Comparison of ENCODE assay signal across 1 cellular context in the genomic region with DNA sequence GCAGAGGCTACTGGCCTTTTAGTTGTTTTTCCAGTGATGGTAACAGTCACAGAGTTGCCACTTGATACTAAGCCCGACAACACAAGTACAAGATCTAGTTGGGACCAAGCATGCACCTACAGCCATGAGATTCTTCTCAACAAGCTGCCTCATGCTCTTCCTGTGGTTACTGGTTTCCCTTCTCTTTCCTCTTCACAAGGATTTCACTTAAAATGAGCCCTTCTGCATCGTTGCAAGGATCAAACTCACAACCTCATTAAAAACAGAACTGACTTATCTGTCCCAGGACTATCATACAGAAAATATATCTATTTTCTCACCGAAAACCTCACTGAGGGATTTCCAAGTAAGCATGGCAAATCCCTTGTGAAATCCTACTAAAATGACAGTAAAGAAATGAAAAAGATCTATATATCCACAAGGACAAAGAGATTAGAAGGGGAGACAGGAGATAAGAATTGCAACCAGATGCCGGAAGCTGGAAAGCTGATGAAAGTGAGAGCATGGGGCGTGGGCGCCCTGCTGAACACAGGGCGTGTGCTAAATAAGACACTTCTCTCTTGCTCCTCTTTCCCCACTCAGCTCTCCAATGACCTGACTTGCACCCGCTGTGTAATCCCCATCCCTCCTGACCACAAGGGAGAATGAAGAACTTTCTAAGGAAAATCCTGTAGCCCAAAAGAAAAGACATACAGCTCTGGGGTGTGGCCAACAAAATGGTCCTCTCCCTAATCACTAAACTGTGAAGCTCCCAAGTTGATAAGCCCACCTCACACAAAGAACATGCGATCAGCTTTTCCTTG.
TF ChIP-seq lines count a peak whose summit lies in the region.

No MANE protein-coding gene starts in this region.

TF ChIP-seq in K562, 482 proteins besides CTCF, POLR2A, EP300 and RAD21 (continued from another document and continues in another):
- TF ChIP-seq, protein P1, sequence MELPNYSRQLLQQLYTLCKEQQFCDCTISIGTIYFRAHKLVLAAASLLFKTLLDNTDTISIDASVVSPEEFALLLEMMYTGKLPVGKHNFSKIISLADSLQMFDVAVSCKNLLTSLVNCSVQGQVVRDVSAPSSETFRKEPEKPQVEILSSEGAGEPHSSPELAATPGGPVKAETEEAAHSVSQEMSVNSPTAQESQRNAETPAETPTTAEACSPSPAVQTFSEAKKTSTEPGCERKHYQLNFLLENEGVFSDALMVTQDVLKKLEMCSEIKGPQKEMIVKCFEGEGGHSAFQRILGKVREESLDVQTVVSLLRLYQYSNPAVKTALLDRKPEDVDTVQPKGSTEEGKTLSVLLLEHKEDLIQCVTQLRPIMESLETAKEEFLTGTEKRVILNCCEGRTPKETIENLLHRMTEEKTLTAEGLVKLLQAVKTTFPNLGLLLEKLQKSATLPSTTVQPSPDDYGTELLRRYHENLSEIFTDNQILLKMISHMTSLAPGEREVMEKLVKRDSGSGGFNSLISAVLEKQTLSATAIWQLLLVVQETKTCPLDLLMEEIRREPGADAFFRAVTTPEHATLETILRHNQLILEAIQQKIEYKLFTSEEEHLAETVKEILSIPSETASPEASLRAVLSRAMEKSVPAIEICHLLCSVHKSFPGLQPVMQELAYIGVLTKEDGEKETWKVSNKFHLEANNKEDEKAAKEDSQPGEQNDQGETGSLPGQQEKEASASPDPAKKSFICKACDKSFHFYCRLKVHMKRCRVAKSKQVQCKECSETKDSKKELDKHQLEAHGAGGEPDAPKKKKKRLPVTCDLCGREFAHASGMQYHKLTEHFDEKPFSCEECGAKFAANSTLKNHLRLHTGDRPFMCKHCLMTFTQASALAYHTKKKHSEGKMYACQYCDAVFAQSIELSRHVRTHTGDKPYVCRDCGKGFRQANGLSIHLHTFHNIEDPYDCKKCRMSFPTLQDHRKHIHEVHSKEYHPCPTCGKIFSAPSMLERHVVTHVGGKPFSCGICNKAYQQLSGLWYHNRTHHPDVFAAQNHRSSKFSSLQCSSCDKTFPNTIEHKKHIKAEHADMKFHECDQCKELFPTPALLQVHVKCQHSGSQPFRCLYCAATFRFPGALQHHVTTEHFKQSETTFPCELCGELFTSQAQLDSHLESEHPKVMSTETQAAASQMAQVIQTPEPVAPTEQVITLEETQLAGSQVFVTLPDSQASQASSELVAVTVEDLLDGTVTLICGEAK (IDR thresholded peaks at IDR 0.05): no peak
- TF ChIP-seq, protein P1 (CRISPR knock-in tag; IDR thresholded peaks at IDR 0.05): no peak
- TF ChIP-seq CXXC5 (CRISPR knock-in tag; IDR thresholded peaks at IDR 0.05): peak; percentile 74
- no peak for TF ChIP-seq MYNN (IDR thresholded peaks at IDR 0.05)
- no peak for TF ChIP-seq MYNN (CRISPR knock-in tag; IDR thresholded peaks at IDR 0.05)
- TF ChIP-seq RBFOX2 (IDR thresholded peaks at IDR 0.05; ENCODE audit: low read depth, low read length): peak; percentile 47
- TF ChIP-seq TBL1XR1 (IDR thresholded peaks at IDR 0.05; ENCODE audit: low read length in 2 of 2): peak in 1 of 2 experiments; percentile 81; a peak in 2 of 4 replicates
- TF ChIP-seq CBFA2T3 (IDR thresholded peaks at IDR 0.05): peak; percentile 92
- TF ChIP-seq, protein P2, sequence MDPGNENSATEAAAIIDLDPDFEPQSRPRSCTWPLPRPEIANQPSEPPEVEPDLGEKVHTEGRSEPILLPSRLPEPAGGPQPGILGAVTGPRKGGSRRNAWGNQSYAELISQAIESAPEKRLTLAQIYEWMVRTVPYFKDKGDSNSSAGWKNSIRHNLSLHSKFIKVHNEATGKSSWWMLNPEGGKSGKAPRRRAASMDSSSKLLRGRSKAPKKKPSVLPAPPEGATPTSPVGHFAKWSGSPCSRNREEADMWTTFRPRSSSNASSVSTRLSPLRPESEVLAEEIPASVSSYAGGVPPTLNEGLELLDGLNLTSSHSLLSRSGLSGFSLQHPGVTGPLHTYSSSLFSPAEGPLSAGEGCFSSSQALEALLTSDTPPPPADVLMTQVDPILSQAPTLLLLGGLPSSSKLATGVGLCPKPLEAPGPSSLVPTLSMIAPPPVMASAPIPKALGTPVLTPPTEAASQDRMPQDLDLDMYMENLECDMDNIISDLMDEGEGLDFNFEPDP (CRISPR knock-in tag; IDR thresholded peaks at IDR 0.05): no peak
- peak; percentile 84 for TF ChIP-seq NCOA1 (IDR thresholded peaks at IDR 0.05; ENCODE audit: low read depth)
- TF ChIP-seq ETV1 (tag; conservative IDR thresholded peaks at IDR 0.05; ENCODE audit: low read depth): peak; percentile 96
- TF ChIP-seq, protein P3, sequence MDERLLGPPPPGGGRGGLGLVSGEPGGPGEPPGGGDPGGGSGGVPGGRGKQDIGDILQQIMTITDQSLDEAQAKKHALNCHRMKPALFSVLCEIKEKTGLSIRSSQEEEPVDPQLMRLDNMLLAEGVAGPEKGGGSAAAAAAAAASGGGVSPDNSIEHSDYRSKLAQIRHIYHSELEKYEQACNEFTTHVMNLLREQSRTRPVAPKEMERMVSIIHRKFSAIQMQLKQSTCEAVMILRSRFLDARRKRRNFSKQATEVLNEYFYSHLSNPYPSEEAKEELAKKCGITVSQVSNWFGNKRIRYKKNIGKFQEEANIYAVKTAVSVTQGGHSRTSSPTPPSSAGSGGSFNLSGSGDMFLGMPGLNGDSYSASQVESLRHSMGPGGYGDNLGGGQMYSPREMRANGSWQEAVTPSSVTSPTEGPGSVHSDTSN (CRISPR knock-in tag; IDR thresholded peaks at IDR 0.05; ENCODE audit: low read depth): no peak
- TF ChIP-seq, protein P3 (tag; conservative IDR thresholded peaks at IDR 0.05; ENCODE audit: low read depth): peak; percentile 84
- TF ChIP-seq CEBPG (CRISPR knock-in tag; IDR thresholded peaks at IDR 0.05): peak; percentile 68; the same call in 1 of the 2 replicates
- peak; percentile 85 to 89 for TF ChIP-seq CEBPG (tag; conservative IDR thresholded peaks at IDR 0.05 in 1 of 2, IDR thresholded peaks at IDR 0.05 in 1 of 2)
- peak; percentile 94 for TF ChIP-seq EGR1 (conservative IDR thresholded peaks at IDR 0.05)
- TF ChIP-seq ETS2 (tag; IDR thresholded peaks at IDR 0.05; ENCODE audit: borderline replicate concordance, poor library complexity, severe bottlenecking): no peak
- TF ChIP-seq ZNF644 (tag; IDR thresholded peaks at IDR 0.05; ENCODE audit: low read depth): 0 out of 2 replicates have a peak, but pooled peaks have one; percentile 67
- TF ChIP-seq, protein P4, sequence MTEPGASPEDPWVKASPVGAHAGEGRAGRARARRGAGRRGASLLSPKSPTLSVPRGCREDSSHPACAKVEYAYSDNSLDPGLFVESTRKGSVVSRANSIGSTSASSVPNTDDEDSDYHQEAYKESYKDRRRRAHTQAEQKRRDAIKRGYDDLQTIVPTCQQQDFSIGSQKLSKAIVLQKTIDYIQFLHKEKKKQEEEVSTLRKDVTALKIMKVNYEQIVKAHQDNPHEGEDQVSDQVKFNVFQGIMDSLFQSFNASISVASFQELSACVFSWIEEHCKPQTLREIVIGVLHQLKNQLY (CRISPR knock-in tag; conservative IDR thresholded peaks at IDR 0.05): no peak
- no peak for TF ChIP-seq CBX2 (IDR thresholded peaks at IDR 0.05; ENCODE audit: insufficient read depth, low read length, poor library complexity, severe bottlenecking)
- TF ChIP-seq SLC30A9 (CRISPR knock-in tag; IDR thresholded peaks at IDR 0.05): no peak
- no peak for TF ChIP-seq SMC3 (conservative IDR thresholded peaks at IDR 0.05; ENCODE audit: insufficient read depth, low read depth, low read length)
- TF ChIP-seq, protein P5, sequence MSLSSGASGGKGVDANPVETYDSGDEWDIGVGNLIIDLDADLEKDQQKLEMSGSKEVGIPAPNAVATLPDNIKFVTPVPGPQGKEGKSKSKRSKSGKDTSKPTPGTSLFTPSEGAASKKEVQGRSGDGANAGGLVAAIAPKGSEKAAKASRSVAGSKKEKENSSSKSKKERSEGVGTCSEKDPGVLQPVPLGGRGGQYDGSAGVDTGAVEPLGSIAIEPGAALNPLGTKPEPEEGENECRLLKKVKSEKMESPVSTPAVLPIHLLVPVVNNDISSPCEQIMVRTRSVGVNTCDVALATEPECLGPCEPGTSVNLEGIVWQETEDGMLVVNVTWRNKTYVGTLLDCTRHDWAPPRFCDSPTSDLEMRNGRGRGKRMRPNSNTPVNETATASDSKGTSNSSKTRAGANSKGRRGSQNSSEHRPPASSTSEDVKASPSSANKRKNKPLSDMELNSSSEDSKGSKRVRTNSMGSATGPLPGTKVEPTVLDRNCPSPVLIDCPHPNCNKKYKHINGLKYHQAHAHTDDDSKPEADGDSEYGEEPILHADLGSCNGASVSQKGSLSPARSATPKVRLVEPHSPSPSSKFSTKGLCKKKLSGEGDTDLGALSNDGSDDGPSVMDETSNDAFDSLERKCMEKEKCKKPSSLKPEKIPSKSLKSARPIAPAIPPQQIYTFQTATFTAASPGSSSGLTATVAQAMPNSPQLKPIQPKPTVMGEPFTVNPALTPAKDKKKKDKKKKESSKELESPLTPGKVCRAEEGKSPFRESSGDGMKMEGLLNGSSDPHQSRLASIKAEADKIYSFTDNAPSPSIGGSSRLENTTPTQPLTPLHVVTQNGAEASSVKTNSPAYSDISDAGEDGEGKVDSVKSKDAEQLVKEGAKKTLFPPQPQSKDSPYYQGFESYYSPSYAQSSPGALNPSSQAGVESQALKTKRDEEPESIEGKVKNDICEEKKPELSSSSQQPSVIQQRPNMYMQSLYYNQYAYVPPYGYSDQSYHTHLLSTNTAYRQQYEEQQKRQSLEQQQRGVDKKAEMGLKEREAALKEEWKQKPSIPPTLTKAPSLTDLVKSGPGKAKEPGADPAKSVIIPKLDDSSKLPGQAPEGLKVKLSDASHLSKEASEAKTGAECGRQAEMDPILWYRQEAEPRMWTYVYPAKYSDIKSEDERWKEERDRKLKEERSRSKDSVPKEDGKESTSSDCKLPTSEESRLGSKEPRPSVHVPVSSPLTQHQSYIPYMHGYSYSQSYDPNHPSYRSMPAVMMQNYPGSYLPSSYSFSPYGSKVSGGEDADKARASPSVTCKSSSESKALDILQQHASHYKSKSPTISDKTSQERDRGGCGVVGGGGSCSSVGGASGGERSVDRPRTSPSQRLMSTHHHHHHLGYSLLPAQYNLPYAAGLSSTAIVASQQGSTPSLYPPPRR (CRISPR knock-in tag; IDR thresholded peaks at IDR 0.05; ENCODE audit: borderline replicate concordance): no peak
- TF ChIP-seq MAZ (CRISPR knock-in tag; conservative IDR thresholded peaks at IDR 0.05 in 1 of 2, IDR thresholded peaks at IDR 0.05 in 1 of 2): peak in 1 of 2 experiments; percentile 34; a peak in 1 of 4 replicates
- TF ChIP-seq, protein P6, sequence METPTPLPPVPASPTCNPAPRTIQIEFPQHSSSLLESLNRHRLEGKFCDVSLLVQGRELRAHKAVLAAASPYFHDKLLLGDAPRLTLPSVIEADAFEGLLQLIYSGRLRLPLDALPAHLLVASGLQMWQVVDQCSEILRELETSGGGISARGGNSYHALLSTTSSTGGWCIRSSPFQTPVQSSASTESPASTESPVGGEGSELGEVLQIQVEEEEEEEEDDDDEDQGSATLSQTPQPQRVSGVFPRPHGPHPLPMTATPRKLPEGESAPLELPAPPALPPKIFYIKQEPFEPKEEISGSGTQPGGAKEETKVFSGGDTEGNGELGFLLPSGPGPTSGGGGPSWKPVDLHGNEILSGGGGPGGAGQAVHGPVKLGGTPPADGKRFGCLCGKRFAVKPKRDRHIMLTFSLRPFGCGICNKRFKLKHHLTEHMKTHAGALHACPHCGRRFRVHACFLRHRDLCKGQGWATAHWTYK (CRISPR knock-in tag; IDR thresholded peaks at IDR 0.05): 0 out of 2 replicates have a peak, but pooled peaks have one; percentile 16
- peak; percentile 85 for TF ChIP-seq NCOR1 (IDR thresholded peaks at IDR 0.05)
- no peak for TF ChIP-seq ZNF785 (CRISPR knock-in tag; IDR thresholded peaks at IDR 0.05)
- TF ChIP-seq ERF (CRISPR knock-in tag; IDR thresholded peaks at IDR 0.05): no peak
- no peak for TF ChIP-seq EZH2 (IDR thresholded peaks at IDR 0.05; ENCODE audit: borderline replicate concordance, low read depth, low read length)
- no peak for TF ChIP-seq ZBTB1 (CRISPR knock-in tag; IDR thresholded peaks at IDR 0.05; ENCODE audit: borderline replicate concordance, low read depth)
- TF ChIP-seq KAT8 (IDR thresholded peaks at IDR 0.05; ENCODE audit: low read depth): no peak
- no peak for TF ChIP-seq ZC3H4 (CRISPR knock-in tag; IDR thresholded peaks at IDR 0.05; ENCODE audit: borderline replicate concordance)
- TF ChIP-seq KLF1 (tag; IDR thresholded peaks at IDR 0.05): peak; percentile 94
